16 cellular contexts compared by ENCODE assay signal in genomic region chr2:219420687-219421086, GRCh38. TPM values are rescaled to one million over a fixed set of nuclear protein-coding genes. Genes with fewer than 3 reads are reported as not detected.
"Had no signal": no experiment of that assay in that cellular context is flagged by ENCODE, and none has a peak within 500 bp of the region (broad histone marks: within the 10 kb centered on the region; RNA-seq: fewer than 3 reads in every experiment).

No MANE protein-coding gene starts in this region.

- H3K4me1 ChIP-seq: lower lobe of right lung had no signal

- DNase-seq: activated CD4-positive, alpha-beta memory T cell treated with anti-CD3 and anti-CD28 coated beads for 36 hours; activated gamma-delta T cell; activated T-cell treated with anti-CD3 and anti-CD28 coated beads, Interleukin-2, amount 50 U/mL, for 48 hours; amygdala; dermis blood vessel endothelial cell; foreskin melanocyte; lower lobe of right lung; natural killer cell; occipital lobe; spleen; stimulated activated CD4-positive, alpha-beta T cell treated with anti-CD3 and anti-CD28 coated beads, Interleukin-1b, Interleukin-23, amount 100 ng/mL, for 48 hours; stimulated activated naive B cell treated with anti-CD40 and anti-IgM and Interleukin-4, amounts not matched to agents 10 μg/mL and 1 μg/mL and 100 μg/mL, for 72 hours; T-cell; T1000 had no signal

- H3K36me3 ChIP-seq: lower lobe of right lung, spleen had no signal

- ATAC-seq: lower lobe of right lung; natural killer cell; stimulated activated naive B cell treated with anti-CD40 and anti-IgM and Interleukin-4, amounts not matched to agents 10 μg/mL and 1 μg/mL and 100 μg/mL, for 72 hours; T-cell had no signal

- H3K9me3 ChIP-seq: lower lobe of right lung, spleen had no signal

- H3K27ac ChIP-seq: lower lobe of right lung, spleen had no signal

- FAIRE-seq: endometrium had no signal

- H3K4me3 ChIP-seq: lower lobe of right lung, spleen had no signal

RNA-seq across cellular contexts. Expression of gene DES, which starts 2.5 kb away (rescaled TPM):
- total RNA-seq: activated CD4-positive, alpha-beta memory T cell treated with anti-CD3 and anti-CD28 coated beads for 36 hours; dermis blood vessel endothelial cell; natural killer cell; SK-MEL-5 had no signal
